10 cellular contexts compared by ENCODE assay signal in genomic region chr14:71586131-71586893, GRCh38.
A peak's percentile ranks its signal among the peaks of the same experiment; 100 is the strongest.
DNase-seq lines count a peak whose midpoint lies in the region; ATAC-seq and TF ChIP-seq lines count a peak whose summit lies in the region.
"Had no signal": no experiment of that assay in that cellular context is flagged by ENCODE, and none has a peak within 500 bp of the region (broad histone marks: within the 10 kb centered on the region; RNA-seq: fewer than 3 reads in every experiment).

No MANE protein-coding gene starts in this region.

- H3K27me3 ChIP-seq in HUES48 (ENCODE audit: control insufficient read depth, insufficient read depth, low read length) = no peaks in the 10 kb centered on the region
- no peaks in the 10 kb centered on the region for H3K27me3 ChIP-seq in layer of hippocampus (ENCODE audit: control insufficient read depth, insufficient read depth, low read length)

- in situ Hi-C loops in astrocyte of the cerebellum (cut with HindIII; ENCODE audit: low sequenced_read_pairs) = no loop called here

- DNase-seq in astrocyte of the cerebellum (ENCODE audit: low read depth) (peak; percentile 27), NCI-H2196 (lab: John Stamatoyannopoulos, UW; ENCODE audit: unreplicated experiment) (no peak), OCI-M2 (lab: John Stamatoyannopoulos, UW; ENCODE audit: unreplicated experiment) (no peak)
- no peak for DNase-seq in activated CD8-positive, alpha-beta memory T cell treated with anti-CD3 and anti-CD28 coated beads, Interleukin-2, amount 50 U/mL, for 4 hours
- DNase-seq: activated T-cell treated with anti-CD3 and anti-CD28 coated beads, Interleukin-2, amount 50 U/mL, for 1 hour; stimulated activated naive CD8-positive, alpha-beta T cell treated with anti-CD3 and anti-CD28 coated beads, Interleukin-15, amount 100 ng/mL, for 72 hours had no signal

- peak overlapping the region; percentile 19; the same call in 1 of the 2 replicates for H3K4me3 ChIP-seq in HUES48 (ENCODE audit: low read depth, low read length)
- peak overlapping the region; percentile 37 for H3K4me3 ChIP-seq in astrocyte of the cerebellum (ENCODE audit: low read depth, low read length)

- no peak for TF ChIP-seq CTCF in astrocyte of the cerebellum (IDR thresholded peaks at IDR 0.05; ENCODE audit: low read depth, low read length, missing control alignments)

- no peak for ATAC-seq in HG03469 (IDR thresholded peaks at IDR 0.05; ENCODE audit: unreplicated experiment)
- ATAC-seq: stimulated activated naive CD8-positive, alpha-beta T cell treated with anti-CD3 and anti-CD28 coated beads, Interleukin-15, amount 100 ng/mL, for 72 hours had no signal

- no peak overlapping the region for H3K27ac ChIP-seq in HUES48 (ENCODE audit: low read depth, low read length)
- peak overlapping the region; percentile 59 for H3K27ac ChIP-seq in layer of hippocampus (ENCODE audit: low read depth, low read length)
- H3K27ac ChIP-seq in temporal lobe (ENCODE audit: low read depth, low read length) = peak overlapping the region; percentile 33

- no peaks in the 10 kb centered on the region for H3K9me3 ChIP-seq in HUES48 (ENCODE audit: control insufficient read depth, insufficient read depth, low read length)

- H3K36me3 ChIP-seq in HUES48 (ENCODE audit: control insufficient read depth, insufficient read depth, low read length) = 0 out of 2 replicates have a peak, but pooled peaks cover 3% of the 10 kb centered on the region

- H3K4me1 ChIP-seq in HUES48 (ENCODE audit: control insufficient read depth, insufficient read depth, low read length) = peaks cover 31% of the 10 kb centered on the region

- no peak overlapping the region for H3K9ac ChIP-seq in HUES48 (ENCODE audit: low read depth, low read length)
